ENCODE assay signal across 1 cellular context in the genomic region with DNA sequence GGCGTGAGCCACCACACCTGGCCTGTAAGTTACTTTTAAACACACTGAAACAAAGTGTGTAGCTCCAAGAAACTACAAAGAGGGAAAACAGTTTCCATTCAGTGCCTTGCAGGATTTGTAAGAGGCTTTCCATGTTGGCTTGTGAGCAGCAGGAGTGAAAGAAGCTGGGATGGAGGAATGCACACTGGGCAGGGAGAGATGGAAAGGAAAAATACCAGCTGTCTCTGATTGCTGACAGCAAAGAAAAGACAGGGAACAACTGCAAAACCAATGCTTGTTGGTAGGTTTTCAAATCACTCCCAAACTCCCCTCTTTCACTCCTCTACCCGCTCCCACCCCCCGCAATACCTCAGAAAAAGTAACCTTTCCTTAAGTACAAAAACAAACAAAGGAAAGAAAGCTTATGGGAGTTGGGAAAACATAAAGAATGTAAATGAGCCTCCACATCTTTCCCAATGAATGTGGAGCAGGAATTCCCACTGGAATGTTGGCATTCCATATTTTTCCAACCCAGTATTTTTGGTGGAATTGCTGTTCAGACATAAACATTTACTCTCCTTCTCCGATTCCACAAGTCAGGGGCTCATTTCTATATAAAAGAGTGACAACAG.
TF ChIP-seq lines count a peak whose summit lies in the region.

No MANE protein-coding gene starts in this region.

TF ChIP-seq in IMR-90, 13 proteins besides CTCF, POLR2A, EP300 and RAD21:
- TF ChIP-seq CHD1 (IDR thresholded peaks at IDR 0.05; ENCODE audit: low read depth, low read length) (no peak), MAZ (IDR thresholded peaks at IDR 0.05; ENCODE audit: borderline replicate concordance, low read depth, low read length) (no peak), SMC3 (IDR thresholded peaks at IDR 0.05; ENCODE audit: low read depth, low read length) (no peak), RCOR1 (IDR thresholded peaks at IDR 0.05; ENCODE audit: insufficient replicate concordance, low read length) (no peak), FOS (IDR thresholded peaks at IDR 0.05; ENCODE audit: low read depth, low read length) (no peak), NFE2L2 (IDR thresholded peaks at IDR 0.05; ENCODE audit: low read depth, low read length) (no peak), MAFK (IDR thresholded peaks at IDR 0.05; ENCODE audit: low read depth, low read length) (no peak), RFX5 (IDR thresholded peaks at IDR 0.05; ENCODE audit: low read depth, low read length) (no peak), MXI1 (IDR thresholded peaks at IDR 0.05; ENCODE audit: borderline replicate concordance, low read depth, low read length) (no peak), CEBPB (IDR thresholded peaks at IDR 0.05; ENCODE audit: low read depth, low read length) (no peak), BHLHE40 (IDR thresholded peaks at IDR 0.05; ENCODE audit: low read depth, low read length) (no peak)
- TF ChIP-seq, protein P1, sequence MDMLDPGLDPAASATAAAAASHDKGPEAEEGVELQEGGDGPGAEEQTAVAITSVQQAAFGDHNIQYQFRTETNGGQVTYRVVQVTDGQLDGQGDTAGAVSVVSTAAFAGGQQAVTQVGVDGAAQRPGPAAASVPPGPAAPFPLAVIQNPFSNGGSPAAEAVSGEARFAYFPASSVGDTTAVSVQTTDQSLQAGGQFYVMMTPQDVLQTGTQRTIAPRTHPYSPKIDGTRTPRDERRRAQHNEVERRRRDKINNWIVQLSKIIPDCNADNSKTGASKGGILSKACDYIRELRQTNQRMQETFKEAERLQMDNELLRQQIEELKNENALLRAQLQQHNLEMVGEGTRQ (IDR thresholded peaks at IDR 0.05; ENCODE audit: low read depth, low read length), result no peak
- TF ChIP-seq, protein P2, sequence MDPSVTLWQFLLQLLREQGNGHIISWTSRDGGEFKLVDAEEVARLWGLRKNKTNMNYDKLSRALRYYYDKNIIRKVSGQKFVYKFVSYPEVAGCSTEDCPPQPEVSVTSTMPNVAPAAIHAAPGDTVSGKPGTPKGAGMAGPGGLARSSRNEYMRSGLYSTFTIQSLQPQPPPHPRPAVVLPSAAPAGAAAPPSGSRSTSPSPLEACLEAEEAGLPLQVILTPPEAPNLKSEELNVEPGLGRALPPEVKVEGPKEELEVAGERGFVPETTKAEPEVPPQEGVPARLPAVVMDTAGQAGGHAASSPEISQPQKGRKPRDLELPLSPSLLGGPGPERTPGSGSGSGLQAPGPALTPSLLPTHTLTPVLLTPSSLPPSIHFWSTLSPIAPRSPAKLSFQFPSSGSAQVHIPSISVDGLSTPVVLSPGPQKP (IDR thresholded peaks at IDR 0.05; ENCODE audit: borderline replicate concordance, low read depth, low read length), result no peak
